ENCODE assay signal across 20 cellular contexts in genomic region chr20:36936341-36936740, GRCh38. TPM values are rescaled to one million over a fixed set of nuclear protein-coding genes. Genes with fewer than 3 reads are reported as not detected.
DNase-seq lines count a peak whose midpoint lies in the region; ATAC-seq, FAIRE-seq and TF ChIP-seq lines count a peak whose summit lies in the region.
"Had no signal": no experiment of that assay in that cellular context is flagged by ENCODE, and none has a peak within 500 bp of the region (broad histone marks: within the 10 kb centered on the region; RNA-seq: fewer than 3 reads in every experiment).

No MANE protein-coding gene starts in this region.

- DNase-seq in right lobe of liver = peak in 1 of 3 donors; percentile 14
- DNase-seq in HepG2 (ENCODE audit: low spot score) = no peak
- no peak for DNase-seq in esophagus squamous epithelium (lab: John Stamatoyannopoulos, UW)
- no peak for DNase-seq in osteoblast (ENCODE audit: insufficient read length, low spot score, missing footprints)
- no peak for DNase-seq in H7
- DNase-seq: foreskin keratinocyte; GF-D8; left colon; NCI-H1105 treated with DMSO at 0.1 percent for 48 hours; NCI-H2171; NCI-H748 treated with DMSO at 0.1 percent for 48 hours; stimulated activated naive B cell treated with anti-CD40 and anti-IgM and Interleukin-4, amounts not matched to agents 10 μg/mL and 1 μg/mL and 100 μg/mL, for 72 hours had no signal

- H3K79me2 ChIP-seq in HepG2 (ENCODE audit: insufficient read depth, low read length) (no peaks in the 10 kb centered on the region), osteoblast (ENCODE audit: insufficient read depth, low read length) (no peaks in the 10 kb centered on the region)

- H3K27me3 ChIP-seq in right lobe of liver (no peaks in the 10 kb centered on the region), HepG2 (ENCODE audit: control insufficient read depth in 1 of 2, insufficient read depth in 2 of 2, low read length in 2 of 2) (no peaks in the 10 kb centered on the region), esophagus squamous epithelium (no peaks in the 10 kb centered on the region), skeletal muscle tissue (ENCODE audit: control insufficient read depth in 3 of 3, insufficient read depth in 3 of 3, low read length in 3 of 3) (no peaks in the 10 kb centered on the region), osteoblast (ENCODE audit: insufficient read depth, low read length) (no peaks in the 10 kb centered on the region), H7 (ENCODE audit: control insufficient read depth, insufficient read depth, low read length) (no peaks in the 10 kb centered on the region)
- H3K27me3 ChIP-seq: foreskin keratinocyte, ovary had no signal

- peaks cover 0 to 42% (median 13%) of the 10 kb centered on the region in 4 donors for H3K4me1 ChIP-seq in right lobe of liver
- H3K4me1 ChIP-seq in HepG2 (ENCODE audit: insufficient read depth, low read length) = peaks cover 37% of the 10 kb centered on the region
- H3K4me1 ChIP-seq in esophagus squamous epithelium = peaks cover 9 to 86% (median 43%) of the 10 kb centered on the region in 3 donors
- H3K4me1 ChIP-seq in skeletal muscle tissue (ENCODE audit: control insufficient read depth in 3 of 3, insufficient read depth in 3 of 3, low read length in 3 of 3) = peaks cover 4 to 13% (median 10%) of the 10 kb centered on the region in 3 donors
- peaks cover 3% of the 10 kb centered on the region for H3K4me1 ChIP-seq in osteoblast (ENCODE audit: insufficient read depth, low read length)
- H3K4me1 ChIP-seq: foreskin keratinocyte had no signal

- no peaks in the 10 kb centered on the region for H4K20me1 ChIP-seq in HepG2 (ENCODE audit: insufficient read depth, low read length)
- no peaks in the 10 kb centered on the region for H4K20me1 ChIP-seq in osteoblast (ENCODE audit: insufficient read depth, low read length)

- BruUV-seq in HepG2 (replicated peaks; lab: Mats Ljungman, UMichigan) = no TSS peak

- H3K4me2 ChIP-seq in HepG2 (ENCODE audit: low read depth, low read length) = no peak overlapping the region
- no peak overlapping the region for H3K4me2 ChIP-seq in osteoblast (ENCODE audit: insufficient read depth, low read length)

- POLR2A ChIA-PET in HepG2 (lab: Yijun Ruan, JAX) = no interaction called here

- TF ChIP-seq EP300 in HepG2 (IDR thresholded peaks at IDR 0.05; ENCODE audit: low read depth in 2 of 2, low read length in 2 of 2) (no peak), HepG2 (CRISPR knock-in tag; IDR thresholded peaks at IDR 0.05; ENCODE audit: borderline replicate concordance) (no peak)

- in situ Hi-C loops in HepG2 (cut with HindIII; ENCODE audit: extremely low pct_ligation_motif_present, low pct_unique_long_range_greater_than_20kb) = no loop called here

- 87% methylated on average over 6 of the region's 8 CpGs for WGBS in right lobe of liver (ENCODE audit: insufficient coverage, low coverage, low lambda C conversion rate, missing lambda C conversion rate)
- 99% methylated on average over 8 of the region's 8 CpGs for WGBS in HepG2 (ENCODE audit: low lambda C conversion rate)
- WGBS in esophagus squamous epithelium, 2 donors = 86 to 98% methylated on average over 8 of the region's 8 CpGs

- H3K4me3 ChIP-seq in right lobe of liver (no peak overlapping the region), HepG2 (replicated peaks in 1 of 3; ENCODE audit: insufficient read depth in 1 of 3, low read depth in 2 of 3, low read length in 3 of 3) (no peak overlapping the region), esophagus squamous epithelium (peak overlapping the region in 1 of 4 donors; percentile 7), skeletal muscle tissue (ENCODE audit: low read length in 3 of 3) (no peak overlapping the region), osteoblast (ENCODE audit: insufficient read depth, low read length) (no peak overlapping the region), H7 (ENCODE audit: insufficient read depth, low read depth, low read length) (no peak overlapping the region)
- H3K4me3 ChIP-seq: ovary had no signal

- TF ChIP-seq RAD21 in HepG2 (CRISPR knock-in tag; IDR thresholded peaks at IDR 0.05) = no peak

- H3K36me3 ChIP-seq in right lobe of liver (peaks cover 0 to 12% (median 4%) of the 10 kb centered on the region in 4 donors), HepG2 (replicated peaks in 1 of 2; ENCODE audit: control insufficient read depth in 1 of 2, insufficient read depth in 2 of 2, low read length in 2 of 2) (peaks cover 1 to 21% of the 10 kb centered on the region in 2 experiments; a peak in 4 of 5 replicates), esophagus squamous epithelium (peaks cover 0 to 86% (median 10%) of the 10 kb centered on the region in 3 donors), skeletal muscle tissue (ENCODE audit: control insufficient read depth in 3 of 3, insufficient read depth in 3 of 3, low read length in 3 of 3) (peaks cover 2 to 6% (median 3%) of the 10 kb centered on the region in 3 donors), osteoblast (ENCODE audit: insufficient read depth, low read length) (no peaks in the 10 kb centered on the region), H7 (replicated peaks; ENCODE audit: control insufficient read depth, insufficient read depth, low read length) (peaks cover 4% of the 10 kb centered on the region)
- H3K36me3 ChIP-seq: ovary had no signal

- no peak for TF ChIP-seq POLR2A in right lobe of liver (IDR thresholded peaks at IDR 0.05)
- no peak for TF ChIP-seq POLR2A in HepG2 (IDR thresholded peaks at IDR 0.05; ENCODE audit: insufficient read depth in 1 of 2, low read depth in 2 of 2, low read length in 2 of 2)
- no peak for TF ChIP-seq POLR2A in esophagus squamous epithelium (IDR thresholded peaks at IDR 0.05)

- H3K27ac ChIP-seq in right lobe of liver (peak overlapping the region in 2 of 3 donors; percentile 10 to 29), HepG2 (ENCODE audit: extremely low read length, insufficient read depth, low read length) (no peak overlapping the region), esophagus squamous epithelium (peak overlapping the region in 3 of 4 donors; percentile 78 to 95 (median 94)), skeletal muscle tissue (ENCODE audit: low read depth, low read length) (peak overlapping the region; percentile 62), osteoblast (ENCODE audit: low read depth, low read length) (no peak overlapping the region)
- H3K27ac ChIP-seq: foreskin keratinocyte had no signal

- FAIRE-seq in HepG2 (lab: Jason Lieb, UNC) = no peak
- FAIRE-seq: endothelial cell of umbilical vein, GM12891, HTR-8/SVneo, TTC549 had no signal

- ATAC-seq in right lobe of liver (no peak), HepG2 (no peak), GM21723 (IDR thresholded peaks at IDR 0.05; ENCODE audit: unreplicated experiment) (no peak)
- ATAC-seq: foreskin keratinocyte; left colon; Panc1; stimulated activated naive B cell treated with anti-CD40 and anti-IgM and Interleukin-4, amounts not matched to agents 10 μg/mL and 1 μg/mL and 100 μg/mL, for 72 hours had no signal

- H3K9ac ChIP-seq in HepG2 (ENCODE audit: insufficient read depth, low read depth, low read length) (no peak overlapping the region), skeletal muscle tissue (ENCODE audit: low read depth in 1 of 3, low read length in 3 of 3) (no peak overlapping the region)

- H2AFZ ChIP-seq in HepG2 (ENCODE audit: low read length) (no peak overlapping the region), osteoblast (ENCODE audit: low read length) (no peak overlapping the region)

- intact Hi-C loops in right lobe of liver (cut with DNase I) = no loop called here
- intact Hi-C loops in HepG2 (cut with micrococcal nuclease; ENCODE audit: unreplicated experiment) = no loop called here
- intact Hi-C loops in esophagus squamous epithelium (cut with DNase I) = no loop called here

- CTCF ChIA-PET in HepG2 (lab: Yijun Ruan, JAX; ENCODE audit: low intra/inter-chr PET ratio, low total read pairs) = no interaction called here

- H3K9me3 ChIP-seq in right lobe of liver = no peaks in the 10 kb centered on the region
- no peaks in the 10 kb centered on the region for H3K9me3 ChIP-seq in HepG2 (ENCODE audit: low read length)
- H3K9me3 ChIP-seq in esophagus squamous epithelium = no peaks in the 10 kb centered on the region
- H3K9me3 ChIP-seq in skeletal muscle tissue (ENCODE audit: control insufficient read depth in 3 of 3, low read length in 3 of 3) = no peaks in the 10 kb centered on the region
- H3K9me3 ChIP-seq in osteoblast (ENCODE audit: low read depth, low read length) = no peaks in the 10 kb centered on the region
- H3K9me3 ChIP-seq: ovary had no signal

- no peak for TF ChIP-seq CTCF in right lobe of liver (IDR thresholded peaks at IDR 0.05)
- TF ChIP-seq CTCF in HepG2 (CRISPR knock-in tag; IDR thresholded peaks at IDR 0.05) = no peak
- TF ChIP-seq CTCF in esophagus squamous epithelium (IDR thresholded peaks at IDR 0.05) = no peak
- no peak for TF ChIP-seq CTCF in osteoblast (IDR thresholded peaks at IDR 0.05; ENCODE audit: extremely low read depth, low read depth, low read length)

RNA-seq across cellular contexts. Expression of gene SAMHD1, which starts 15.2 kb away (rescaled TPM):
- total RNA-seq in right lobe of liver (10 to 100 TPM; 22.6 to 40.5 (median 30.7) TPM), HepG2 (2016; rRNA removed; fragmentation: Illumina TruSeq; extraction: Trizol) (43.5 and 57.7 TPM in 2 replicates), esophagus squamous epithelium (100 to 1,000 TPM in 2 of 4 donors, 10 to 100 TPM in 2; 17.0 to 212 (median 66.0) TPM), skeletal muscle tissue (45.9 TPM), osteoblast (30.4 and 32.6 TPM in 2 replicates)
- total RNA-seq in HepG2 (2016; cell fraction: cytosol; rRNA removed; fragmentation: Illumina TruSeq; extraction: Trizol; ENCODE audit: low read depth) = 5.2 and 6.2 TPM in 2 replicates
- 41.4 and 56.8 TPM in 2 replicates for total RNA-seq in HepG2 (2016; cell fraction: insoluble cytoplasmic fraction; rRNA removed; fragmentation: Illumina TruSeq; extraction: Trizol)
- total RNA-seq in HepG2 (2016; cell fraction: membrane; rRNA removed; fragmentation: Illumina TruSeq; extraction: Trizol) = 13.7 and 15.1 TPM in 2 replicates
- total RNA-seq in HepG2 (2016; cell fraction: nucleus; rRNA removed; fragmentation: Illumina TruSeq; extraction: Trizol) = 37.8 and 40.5 TPM in 2 replicates
- polyA plus RNA-seq in HepG2 (2011; rRNA removed) = 13.2 and 16.9 TPM in 2 replicates
- polyA plus RNA-seq in HepG2 (2011; cell fraction: cytosol; rRNA removed) = 7.9 and 11.7 TPM in 2 replicates
- polyA plus RNA-seq in HepG2 (2011; cell fraction: nucleus; rRNA removed) = 7.0 and 9.0 TPM in 2 replicates
- polyA plus RNA-seq in HepG2 (2012) = 15.7 and 17.1 TPM in 2 replicates
- polyA plus RNA-seq in HepG2 (2016; cell fraction: cytosol; fragmentation: Illumina TruSeq; extraction: Trizol; ENCODE audit: low read depth) = 3.2 and 3.7 TPM in 2 replicates
- polyA plus RNA-seq in HepG2 (2016; cell fraction: insoluble cytoplasmic fraction; fragmentation: Illumina TruSeq; extraction: Trizol; ENCODE audit: low read depth) = 44.6 and 50.6 TPM in 2 replicates
- polyA plus RNA-seq in HepG2 (2016; cell fraction: membrane; fragmentation: Illumina TruSeq; extraction: Trizol; ENCODE audit: low read depth) = 9.0 and 11.0 TPM in 2 replicates
- polyA plus RNA-seq in HepG2 (2016; cell fraction: nucleus; fragmentation: Illumina TruSeq; extraction: Trizol; ENCODE audit: insufficient read depth, low read depth) = 34.9 and 36.6 TPM in 2 replicates
- polyA minus RNA-seq in HepG2 (2011; rRNA and poly(A)+ RNA removed; ENCODE audit: low replicate concordance) = 27.0 and 42.7 TPM in 2 replicates
- polyA minus RNA-seq in HepG2 (2011; cell fraction: cytosol; rRNA and poly(A)+ RNA removed) = 17.3 and 22.0 TPM in 2 replicates
- 42.0 and 50.0 TPM in 2 replicates for polyA minus RNA-seq in HepG2 (2011; cell fraction: nucleus; rRNA and poly(A)+ RNA removed)
- total RNA-seq in H7 (2014; rRNA removed; shearing (Covaris generic)) = 10.2 and 12.3 TPM in 2 replicates

Comparison
In these comparisons a context has a peak if more than half of its experiments do, and no peak if none do; other contexts are left out.
1. H3K27ac ChIP-seq: peak in right lobe of liver (2 of 3), esophagus squamous epithelium (3 of 4) and skeletal muscle tissue (single experiment); none in HepG2 (single experiment) and osteoblast (single experiment).